1 cellular context compared by ENCODE assay signal in the genomic region with DNA sequence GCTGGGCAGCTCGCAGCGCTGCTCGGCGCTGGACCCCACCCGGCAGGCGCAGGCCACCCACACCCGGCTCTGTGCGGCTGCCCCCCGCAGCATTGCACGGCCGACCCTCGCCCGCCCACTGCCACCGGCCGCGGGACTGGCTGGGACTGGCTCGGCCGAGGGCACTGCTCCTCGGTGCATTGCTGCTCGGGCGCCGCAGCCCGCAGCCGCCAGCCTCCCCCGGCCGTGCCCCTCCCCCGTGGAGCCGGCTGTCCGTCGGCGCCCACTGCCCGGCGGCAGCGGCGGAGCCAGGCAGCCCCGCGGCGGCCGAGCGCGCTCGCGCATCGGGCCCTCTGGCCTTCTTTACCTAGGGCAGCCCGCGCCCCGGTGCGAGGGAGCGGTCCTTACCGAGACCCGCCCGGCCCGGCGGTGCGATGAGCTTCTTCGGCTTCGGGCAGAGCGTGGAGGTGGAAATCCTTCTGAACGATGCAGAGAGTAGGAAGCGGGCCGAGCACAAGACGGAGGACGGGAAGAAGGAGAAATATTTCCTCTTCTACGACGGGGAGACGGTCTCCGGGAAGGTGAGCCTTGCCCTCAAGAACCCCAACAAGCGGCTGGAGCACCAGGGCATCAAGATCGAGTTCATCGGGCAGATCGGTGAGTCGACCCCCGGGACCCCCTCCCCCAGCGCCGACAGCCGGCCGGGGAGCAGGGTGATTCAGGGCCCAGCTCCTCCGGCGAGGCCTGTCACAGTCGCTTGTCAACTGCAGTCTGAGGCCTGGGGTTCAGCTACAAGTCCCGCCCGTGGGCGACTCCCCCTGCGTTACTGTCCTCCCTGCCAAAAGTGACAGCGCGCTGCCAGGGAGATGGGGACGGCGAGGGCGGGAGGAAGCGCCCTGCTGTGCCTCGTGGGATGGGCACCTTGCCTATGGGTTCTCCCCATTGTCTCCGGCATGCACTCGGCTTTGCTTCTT.
TF ChIP-seq lines count a peak whose summit lies in the region.

No MANE protein-coding gene starts in this region.

TF ChIP-seq in K562, 482 proteins besides CTCF, POLR2A, EP300 and RAD21 (continued from another document and continues in another):
- TF ChIP-seq YY1 (IDR thresholded peaks at IDR 0.05; ENCODE audit: borderline replicate concordance in 1 of 3, control insufficient read depth in 1 of 3, extremely low read depth in 1 of 3, insufficient read depth in 3 of 3, insufficient read length in 1 of 3, insufficient replicate concordance in 2 of 3, low read depth in 1 of 3, low read length in 2 of 3) (peak in 1 of 3 experiments; percentile 15), ZNF57 (CRISPR knock-in tag; IDR thresholded peaks at IDR 0.05) (no peak), LARP7 (IDR thresholded peaks at IDR 0.05) (no peak), RAD51 (IDR thresholded peaks at IDR 0.05; ENCODE audit: borderline replicate concordance, low read depth) (no peak), STAG1 (CRISPR knock-in tag; IDR thresholded peaks at IDR 0.05; ENCODE audit: borderline replicate concordance) (no peak), PHF8 (IDR thresholded peaks at IDR 0.05; ENCODE audit: borderline replicate concordance, low read length) (peak; percentile 61; the same call in 1 of the 2 replicates), HDAC8 (tag; IDR thresholded peaks at IDR 0.05) (no peak), ZNF77 (CRISPR knock-in tag; IDR thresholded peaks at IDR 0.05) (no peak), POU5F1 (IDR thresholded peaks at IDR 0.05; ENCODE audit: borderline replicate concordance, low read depth, low read length, partially characterized antibody) (no peak), MCM2 (IDR thresholded peaks at IDR 0.05; ENCODE audit: low read depth) (no peak), MECOM (CRISPR knock-in tag; IDR thresholded peaks at IDR 0.05) (no peak), ZNF444 (CRISPR knock-in tag; IDR thresholded peaks at IDR 0.05) (no peak), CTBP1 (IDR thresholded peaks at IDR 0.05; ENCODE audit: borderline replicate concordance) (peak; percentile 73; the same call in 1 of the 2 replicates), MAFF (IDR thresholded peaks at IDR 0.05; ENCODE audit: low read length) (no peak), TOE1 (IDR thresholded peaks at IDR 0.05; ENCODE audit: borderline replicate concordance) (no peak), TOE1 (CRISPR knock-in tag; IDR thresholded peaks at IDR 0.05; ENCODE audit: borderline replicate concordance, low read depth) (no peak), PPARD (CRISPR knock-in tag; IDR thresholded peaks at IDR 0.05) (no peak), DNMT1 (IDR thresholded peaks at IDR 0.05) (no peak), SPI1 (IDR thresholded peaks at IDR 0.05; ENCODE audit: borderline replicate concordance, low read depth, low read length) (no peak), SMC3 (conservative IDR thresholded peaks at IDR 0.05; ENCODE audit: insufficient read depth, low read depth, low read length) (no peak), CBFA2T2 (conservative IDR thresholded peaks at IDR 0.05) (no peak), HDAC6 (IDR thresholded peaks at IDR 0.05; ENCODE audit: low read depth, low read length) (no peak), XRCC3 (IDR thresholded peaks at IDR 0.05) (no peak), RBFOX2 (IDR thresholded peaks at IDR 0.05; ENCODE audit: low read depth, low read length) (no peak), SIN3B (IDR thresholded peaks at IDR 0.05; ENCODE audit: low read depth) (peak; percentile 62; the same call in 1 of the 2 replicates), ELF4 (CRISPR knock-in tag; IDR thresholded peaks at IDR 0.05) (no peak), ZZZ3 (IDR thresholded peaks at IDR 0.05) (no peak), SREBF1 (IDR thresholded peaks at IDR 0.05; ENCODE audit: borderline replicate concordance, low read depth, low read length) (no peak), ZNF695 (CRISPR knock-in tag; IDR thresholded peaks at IDR 0.05) (no peak), TEAD1 (CRISPR knock-in tag; IDR thresholded peaks at IDR 0.05) (no peak), CBFA2T3 (IDR thresholded peaks at IDR 0.05) (no peak), ZKSCAN1 (IDR thresholded peaks at IDR 0.05; ENCODE audit: low read depth, low read length) (0 out of 2 replicates have a peak, but pooled peaks have one; percentile 0), ZNF124 (CRISPR knock-in tag; IDR thresholded peaks at IDR 0.05) (no peak), ZNF232 (CRISPR knock-in tag; IDR thresholded peaks at IDR 0.05) (no peak), SUPT5H (IDR thresholded peaks at IDR 0.05) (no peak), ZNF75A (CRISPR knock-in tag; IDR thresholded peaks at IDR 0.05) (no peak), RB1 (IDR thresholded peaks at IDR 0.05; ENCODE audit: low read depth) (no peak; the same call in 1 of the 2 replicates), COPS2 (conservative IDR thresholded peaks at IDR 0.05) (no peak), ZNF764 (CRISPR knock-in tag; IDR thresholded peaks at IDR 0.05; ENCODE audit: low read depth) (no peak), NCOA4 (IDR thresholded peaks at IDR 0.05; ENCODE audit: partially characterized antibody) (no peak), FUS (optimal IDR thresholded peaks at IDR 0.05; ENCODE audit: low read depth, low read length) (no peak), ZNF263 (CRISPR knock-in tag; IDR thresholded peaks at IDR 0.05; ENCODE audit: borderline replicate concordance) (peak; percentile 59), NCOR1 (IDR thresholded peaks at IDR 0.05) (no peak), CHD4 (IDR thresholded peaks at IDR 0.05; ENCODE audit: insufficient read depth, insufficient replicate concordance, low read depth, low read length, poor library complexity, severe bottlenecking) (no peak), SREBF2 (CRISPR knock-in tag; IDR thresholded peaks at IDR 0.05) (no peak), MEIS2 (IDR thresholded peaks at IDR 0.05; ENCODE audit: partially characterized antibody) (peak; percentile 32), ZNF197 (CRISPR knock-in tag; IDR thresholded peaks at IDR 0.05; ENCODE audit: low read depth) (no peak), ZFP1 (CRISPR knock-in tag; IDR thresholded peaks at IDR 0.05) (no peak)
- TF ChIP-seq, protein P1, sequence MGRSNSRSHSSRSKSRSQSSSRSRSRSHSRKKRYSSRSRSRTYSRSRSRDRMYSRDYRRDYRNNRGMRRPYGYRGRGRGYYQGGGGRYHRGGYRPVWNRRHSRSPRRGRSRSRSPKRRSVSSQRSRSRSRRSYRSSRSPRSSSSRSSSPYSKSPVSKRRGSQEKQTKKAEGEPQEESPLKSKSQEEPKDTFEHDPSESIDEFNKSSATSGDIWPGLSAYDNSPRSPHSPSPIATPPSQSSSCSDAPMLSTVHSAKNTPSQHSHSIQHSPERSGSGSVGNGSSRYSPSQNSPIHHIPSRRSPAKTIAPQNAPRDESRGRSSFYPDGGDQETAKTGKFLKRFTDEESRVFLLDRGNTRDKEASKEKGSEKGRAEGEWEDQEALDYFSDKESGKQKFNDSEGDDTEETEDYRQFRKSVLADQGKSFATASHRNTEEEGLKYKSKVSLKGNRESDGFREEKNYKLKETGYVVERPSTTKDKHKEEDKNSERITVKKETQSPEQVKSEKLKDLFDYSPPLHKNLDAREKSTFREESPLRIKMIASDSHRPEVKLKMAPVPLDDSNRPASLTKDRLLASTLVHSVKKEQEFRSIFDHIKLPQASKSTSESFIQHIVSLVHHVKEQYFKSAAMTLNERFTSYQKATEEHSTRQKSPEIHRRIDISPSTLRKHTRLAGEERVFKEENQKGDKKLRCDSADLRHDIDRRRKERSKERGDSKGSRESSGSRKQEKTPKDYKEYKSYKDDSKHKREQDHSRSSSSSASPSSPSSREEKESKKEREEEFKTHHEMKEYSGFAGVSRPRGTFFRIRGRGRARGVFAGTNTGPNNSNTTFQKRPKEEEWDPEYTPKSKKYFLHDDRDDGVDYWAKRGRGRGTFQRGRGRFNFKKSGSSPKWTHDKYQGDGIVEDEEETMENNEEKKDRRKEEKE (IDR thresholded peaks at IDR 0.05; ENCODE audit: borderline replicate concordance in 1 of 2, control insufficient read depth in 1 of 2, low read depth in 2 of 2, low read length in 1 of 2), result no peak
- TF ChIP-seq, protein P2, sequence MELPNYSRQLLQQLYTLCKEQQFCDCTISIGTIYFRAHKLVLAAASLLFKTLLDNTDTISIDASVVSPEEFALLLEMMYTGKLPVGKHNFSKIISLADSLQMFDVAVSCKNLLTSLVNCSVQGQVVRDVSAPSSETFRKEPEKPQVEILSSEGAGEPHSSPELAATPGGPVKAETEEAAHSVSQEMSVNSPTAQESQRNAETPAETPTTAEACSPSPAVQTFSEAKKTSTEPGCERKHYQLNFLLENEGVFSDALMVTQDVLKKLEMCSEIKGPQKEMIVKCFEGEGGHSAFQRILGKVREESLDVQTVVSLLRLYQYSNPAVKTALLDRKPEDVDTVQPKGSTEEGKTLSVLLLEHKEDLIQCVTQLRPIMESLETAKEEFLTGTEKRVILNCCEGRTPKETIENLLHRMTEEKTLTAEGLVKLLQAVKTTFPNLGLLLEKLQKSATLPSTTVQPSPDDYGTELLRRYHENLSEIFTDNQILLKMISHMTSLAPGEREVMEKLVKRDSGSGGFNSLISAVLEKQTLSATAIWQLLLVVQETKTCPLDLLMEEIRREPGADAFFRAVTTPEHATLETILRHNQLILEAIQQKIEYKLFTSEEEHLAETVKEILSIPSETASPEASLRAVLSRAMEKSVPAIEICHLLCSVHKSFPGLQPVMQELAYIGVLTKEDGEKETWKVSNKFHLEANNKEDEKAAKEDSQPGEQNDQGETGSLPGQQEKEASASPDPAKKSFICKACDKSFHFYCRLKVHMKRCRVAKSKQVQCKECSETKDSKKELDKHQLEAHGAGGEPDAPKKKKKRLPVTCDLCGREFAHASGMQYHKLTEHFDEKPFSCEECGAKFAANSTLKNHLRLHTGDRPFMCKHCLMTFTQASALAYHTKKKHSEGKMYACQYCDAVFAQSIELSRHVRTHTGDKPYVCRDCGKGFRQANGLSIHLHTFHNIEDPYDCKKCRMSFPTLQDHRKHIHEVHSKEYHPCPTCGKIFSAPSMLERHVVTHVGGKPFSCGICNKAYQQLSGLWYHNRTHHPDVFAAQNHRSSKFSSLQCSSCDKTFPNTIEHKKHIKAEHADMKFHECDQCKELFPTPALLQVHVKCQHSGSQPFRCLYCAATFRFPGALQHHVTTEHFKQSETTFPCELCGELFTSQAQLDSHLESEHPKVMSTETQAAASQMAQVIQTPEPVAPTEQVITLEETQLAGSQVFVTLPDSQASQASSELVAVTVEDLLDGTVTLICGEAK (IDR thresholded peaks at IDR 0.05), result peak; percentile 13; the same call in 1 of the 2 replicates
- TF ChIP-seq, protein P2 (CRISPR knock-in tag; IDR thresholded peaks at IDR 0.05), result no peak
- TF ChIP-seq, protein P3, sequence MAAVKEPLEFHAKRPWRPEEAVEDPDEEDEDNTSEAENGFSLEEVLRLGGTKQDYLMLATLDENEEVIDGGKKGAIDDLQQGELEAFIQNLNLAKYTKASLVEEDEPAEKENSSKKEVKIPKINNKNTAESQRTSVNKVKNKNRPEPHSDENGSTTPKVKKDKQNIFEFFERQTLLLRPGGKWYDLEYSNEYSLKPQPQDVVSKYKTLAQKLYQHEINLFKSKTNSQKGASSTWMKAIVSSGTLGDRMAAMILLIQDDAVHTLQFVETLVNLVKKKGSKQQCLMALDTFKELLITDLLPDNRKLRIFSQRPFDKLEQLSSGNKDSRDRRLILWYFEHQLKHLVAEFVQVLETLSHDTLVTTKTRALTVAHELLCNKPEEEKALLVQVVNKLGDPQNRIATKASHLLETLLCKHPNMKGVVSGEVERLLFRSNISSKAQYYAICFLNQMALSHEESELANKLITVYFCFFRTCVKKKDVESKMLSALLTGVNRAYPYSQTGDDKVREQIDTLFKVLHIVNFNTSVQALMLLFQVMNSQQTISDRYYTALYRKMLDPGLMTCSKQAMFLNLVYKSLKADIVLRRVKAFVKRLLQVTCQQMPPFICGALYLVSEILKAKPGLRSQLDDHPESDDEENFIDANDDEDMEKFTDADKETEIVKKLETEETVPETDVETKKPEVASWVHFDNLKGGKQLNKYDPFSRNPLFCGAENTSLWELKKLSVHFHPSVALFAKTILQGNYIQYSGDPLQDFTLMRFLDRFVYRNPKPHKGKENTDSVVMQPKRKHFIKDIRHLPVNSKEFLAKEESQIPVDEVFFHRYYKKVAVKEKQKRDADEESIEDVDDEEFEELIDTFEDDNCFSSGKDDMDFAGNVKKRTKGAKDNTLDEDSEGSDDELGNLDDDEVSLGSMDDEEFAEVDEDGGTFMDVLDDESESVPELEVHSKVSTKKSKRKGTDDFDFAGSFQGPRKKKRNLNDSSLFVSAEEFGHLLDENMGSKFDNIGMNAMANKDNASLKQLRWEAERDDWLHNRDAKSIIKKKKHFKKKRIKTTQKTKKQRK (IDR thresholded peaks at IDR 0.05; ENCODE audit: borderline replicate concordance, low read depth, low read length), result no peak
- TF ChIP-seq, protein P4, sequence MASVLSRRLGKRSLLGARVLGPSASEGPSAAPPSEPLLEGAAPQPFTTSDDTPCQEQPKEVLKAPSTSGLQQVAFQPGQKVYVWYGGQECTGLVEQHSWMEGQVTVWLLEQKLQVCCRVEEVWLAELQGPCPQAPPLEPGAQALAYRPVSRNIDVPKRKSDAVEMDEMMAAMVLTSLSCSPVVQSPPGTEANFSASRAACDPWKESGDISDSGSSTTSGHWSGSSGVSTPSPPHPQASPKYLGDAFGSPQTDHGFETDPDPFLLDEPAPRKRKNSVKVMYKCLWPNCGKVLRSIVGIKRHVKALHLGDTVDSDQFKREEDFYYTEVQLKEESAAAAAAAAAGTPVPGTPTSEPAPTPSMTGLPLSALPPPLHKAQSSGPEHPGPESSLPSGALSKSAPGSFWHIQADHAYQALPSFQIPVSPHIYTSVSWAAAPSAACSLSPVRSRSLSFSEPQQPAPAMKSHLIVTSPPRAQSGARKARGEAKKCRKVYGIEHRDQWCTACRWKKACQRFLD (CRISPR knock-in tag; IDR thresholded peaks at IDR 0.05), result peak; percentile 28; the same call in 1 of the 2 replicates
